ENCODE assay signal across 8 cellular contexts in genomic region chr2:209423562-209424541, GRCh38. TPM values are rescaled to one million over a fixed set of nuclear protein-coding genes. Genes with fewer than 3 reads are reported as not detected.
DNase-seq lines count a peak whose midpoint lies in the region; ATAC-seq and TF ChIP-seq lines count a peak whose summit lies in the region.

TSS of gene MAP2 (plus strand) at chr2:209424047. CDS start at chr2:209653171, 229,124 bp downstream.

- intact Hi-C loops in CD14-positive monocyte (cut with micrococcal nuclease): no loop called here

- H3K27ac Mint-ChIP-seq in CD14-positive monocyte (no peak within 1 kb of the TSS), memory B cell (peak within 1 kb of the TSS; percentile 69)

- peaks cover 2% of the 10 kb centered on the region for H3K9me3 ChIP-seq in effector memory CD4-positive, alpha-beta T cell (ENCODE audit: control insufficient read depth, low read length)

- ATAC-seq in GM19455 (IDR thresholded peaks at IDR 0.05; ENCODE audit: unreplicated experiment) (peak; percentile 98), HG03565 (IDR thresholded peaks at IDR 0.05; ENCODE audit: unreplicated experiment) (peak; percentile 95), memory B cell (ENCODE audit: low read depth) (peak; percentile 94)

- H3K27ac ChIP-seq in effector memory CD4-positive, alpha-beta T cell (ENCODE audit: insufficient read depth, low read length, poor library complexity, severe bottlenecking): no peak within 1 kb of the TSS

- H3K27me3 Mint-ChIP-seq in CD14-positive monocyte (ENCODE audit: low read depth in 3 of 3) (peaks cover 28 to 50% (median 43%) of the 10 kb centered on the region in 3 donors), memory B cell (peaks cover 6% of the 10 kb centered on the region)

- H3K4me3 Mint-ChIP-seq in CD14-positive monocyte: peak within 1 kb of the TSS; percentile 56 to 81
- peak within 1 kb of the TSS; percentile 92 for H3K4me3 Mint-ChIP-seq in memory B cell

- H3K27me3 ChIP-seq in effector memory CD4-positive, alpha-beta T cell (replicated peaks; ENCODE audit: control insufficient read depth, insufficient read depth, low read length, poor library complexity, severe bottlenecking): no peaks in the 10 kb centered on the region

- peaks cover 0 to 3% (median 0%) of the 10 kb centered on the region in 7 donors for H3K9me3 Mint-ChIP-seq in CD14-positive monocyte
- no peaks in the 10 kb centered on the region for H3K9me3 Mint-ChIP-seq in memory B cell

- DNase-seq in CD14-positive monocyte (ENCODE audit: low spot score) (peak; percentile 51), NCI-H69 (lab: John Stamatoyannopoulos, UW) (peak; percentile 93), memory B cell (ENCODE audit: low spot score in 2 of 2) (peak; percentile 79 to 85)
- peak; percentile 78 for DNase-seq in activated CD8-positive, alpha-beta memory T cell treated with anti-CD3 and anti-CD28 coated beads for 24 hours
- peak in 2 of 3 donors; percentile 2 to 9 for DNase-seq in effector memory CD4-positive, alpha-beta T cell
- DNase-seq in stimulated activated CD4-positive, alpha-beta T cell treated with anti-CD3 and anti-CD28 coated beads, TNF-alpha, amount 100 ng/mL, for 48 hours (ENCODE audit: low read depth in 3 of 3): peak; percentile 26 to 57 (median 48)

- peak within 1 kb of the TSS; percentile 51 for H3K4me3 ChIP-seq in effector memory CD4-positive, alpha-beta T cell (ENCODE audit: insufficient read depth, low read depth, low read length, poor library complexity, severe bottlenecking)

- TF ChIP-seq CTCF in CD14-positive monocyte (IDR thresholded peaks at IDR 0.05): peak; percentile 86

- H3K4me1 Mint-ChIP-seq in CD14-positive monocyte (peaks cover 14% of the 10 kb centered on the region), memory B cell (peaks cover 12% of the 10 kb centered on the region)

- H3K36me3 ChIP-seq in effector memory CD4-positive, alpha-beta T cell (ENCODE audit: control insufficient read depth, insufficient read depth, low read length): no peaks in the 10 kb centered on the region

- no peaks in the 10 kb centered on the region for H3K36me3 Mint-ChIP-seq in CD14-positive monocyte
- H3K36me3 Mint-ChIP-seq in memory B cell: no peaks in the 10 kb centered on the region

- peaks cover 4% of the 10 kb centered on the region for H3K4me1 ChIP-seq in effector memory CD4-positive, alpha-beta T cell (ENCODE audit: control insufficient read depth, insufficient read depth, low read length, poor library complexity, severe bottlenecking)

RNA-seq across cellular contexts. Expression of gene MAP2, which starts in this region (rescaled TPM):
- not detected for polyA plus RNA-seq in CD14-positive monocyte

Comparison
In these comparisons a context has a peak if more than half of its experiments do, and no peak if none do; other contexts are left out.
1. Peak in DNase-seq in CD14-positive monocyte; RNA of the gene not detected or under 1 TPM.
2. DNase-seq: peak in every context shown above with its lines; median percentile 93 in NCI-H69; 82 in memory B cell; 78 in activated CD8-positive, alpha-beta memory T cell treated with anti-CD3 and anti-CD28 coated beads for 24 hours; 51 in CD14-positive monocyte; 48 in stimulated activated CD4-positive, alpha-beta T cell treated with anti-CD3 and anti-CD28 coated beads, TNF-alpha, amount 100 ng/mL, for 48 hours; 6 in effector memory CD4-positive, alpha-beta T cell.